ENCODE assay signal across 24 cellular contexts in the genomic region with DNA sequence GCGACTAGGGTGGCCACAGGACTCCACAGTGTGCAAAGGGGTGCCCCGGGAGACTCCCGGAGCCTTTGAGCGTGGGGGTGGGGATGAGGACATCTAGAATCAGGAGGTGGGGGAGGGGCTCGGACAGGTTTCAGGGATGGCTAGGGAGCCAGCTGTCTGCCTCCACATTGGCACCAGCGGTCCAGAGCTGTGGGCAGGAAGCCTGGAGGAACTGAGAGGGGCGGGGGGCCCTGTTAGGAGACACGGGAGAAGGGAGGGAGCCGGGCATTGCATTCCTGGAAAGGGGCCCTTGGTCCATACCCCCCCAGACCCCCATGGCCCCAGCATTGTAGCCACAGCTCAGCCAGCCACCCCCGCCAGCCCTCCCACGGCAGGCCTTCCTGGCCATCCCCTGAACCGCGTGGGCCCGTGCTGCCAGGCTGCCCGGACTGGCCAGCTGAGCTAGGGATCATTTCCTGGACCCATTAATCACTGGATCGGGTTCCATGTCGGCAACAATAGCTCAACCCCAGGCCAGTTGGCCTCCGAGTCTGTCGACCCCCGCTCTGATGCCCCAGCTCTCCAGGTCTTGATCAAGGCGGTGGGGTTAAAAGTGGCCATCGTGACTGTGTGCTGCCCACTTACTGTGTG. TPM values are rescaled to one million over a fixed set of nuclear protein-coding genes. Genes with fewer than 3 reads are reported as not detected.
DNase-seq lines count a peak whose midpoint lies in the region; ATAC-seq, FAIRE-seq and TF ChIP-seq lines count a peak whose summit lies in the region.
"Had no signal": no experiment of that assay in that cellular context is flagged by ENCODE, and none has a peak within 500 bp of the region (broad histone marks: within the 10 kb centered on the region; RNA-seq: fewer than 3 reads in every experiment).

No MANE protein-coding gene starts in this region.

- H3K9ac ChIP-seq in H1 (replicated peaks in 1 of 4; ENCODE audit: extremely low read depth in 1 of 4, low read depth in 3 of 4, low read length in 3 of 4) = no peak overlapping the region
- H3K9ac ChIP-seq: KMS-11 had no signal

- DNase-seq in Right ventricle myocardium inferior (ENCODE audit: missing footprints) (no peak), heart right ventricle (no peak), H1 (ENCODE audit: low read depth in 1 of 2, low spot score in 2 of 2) (no peak), omental fat pad (ENCODE audit: low spot score) (no peak), uterus (peak in 1 of 2 donors; percentile 63)
- DNase-seq in activated CD8-positive, alpha-beta memory T cell treated with anti-CD3 and anti-CD28 coated beads, Interleukin-2, amount 10 ng/mL, durations not matched to agents 7 days and 5 days = no peak
- DNase-seq: 8988T; Caco-2; CD4-positive, alpha-beta T cell; EL; H7; HFFc6; NCI-H1436; NCI-H1930; NCI-H226; NCI-H524; NCI-H82; PC-3; RPMI8226 had no signal

- H3K4me1 Mint-ChIP-seq in activated CD8-positive, alpha-beta memory T cell treated with anti-CD3 and anti-CD28 coated beads, Interleukin-2, amount 10 ng/mL, durations not matched to agents 7 days and 5 days = no peaks in the 10 kb centered on the region

- no peaks in the 10 kb centered on the region for H3K9me3 ChIP-seq in heart right ventricle
- peaks cover 0 to 2% of the 10 kb centered on the region in 2 experiments; a peak in 1 of 4 replicates for H3K9me3 ChIP-seq in H1 (ENCODE audit: insufficient read depth in 2 of 2, low read depth in 1 of 2, low read length in 1 of 2)
- H3K9me3 ChIP-seq in uterus = no peaks in the 10 kb centered on the region
- H3K9me3 ChIP-seq: Caco-2 had no signal

- H2AFZ ChIP-seq in H1 (ENCODE audit: low read length) = 0 out of 2 replicates have a peak overlapping the region, but pooled peaks have one; percentile 65

- intact Hi-C loops in Right ventricle myocardium inferior (cut with DNase I) = no loop called here
- intact Hi-C loops in heart right ventricle (cut with DNase I) = no loop called here
- intact Hi-C loops in uterus (cut with DNase I; ENCODE audit: low total_unique reads) = no loop called here

- no peak for TF ChIP-seq EP300 in H1 (IDR thresholded peaks at IDR 0.05; ENCODE audit: borderline replicate concordance in 1 of 2, low read depth in 2 of 2, low read length in 2 of 2)

- 75 to 83% methylated on average over 22 of the region's 22 CpGs for WGBS in heart right ventricle, 2 donors
- WGBS in H1 (ENCODE audit: extremely low coverage in 1 of 2, insufficient coverage in 1 of 2, insufficient read length in 1 of 2, insufficient replicate concordance in 2 of 2, low coverage in 1 of 2, low lambda C conversion rate in 2 of 2, missing lambda C conversion rate in 1 of 2), 2 experiments = 87% methylated on average over 17 of the region's 22 CpGs; no CpG with 5 or more reads in 1 of the 2 experiments

- H2AK5ac ChIP-seq in H1 (ENCODE audit: low read depth, low read length) = no peak overlapping the region

- H2BK12ac ChIP-seq in H1 (ENCODE audit: low read depth, low read length) = no peak overlapping the region

- no peak overlapping the region for H2BK15ac ChIP-seq in H1 (ENCODE audit: low read length)

- no peaks in the 10 kb centered on the region for H3K79me2 ChIP-seq in H1 (ENCODE audit: control insufficient read depth in 1 of 2, insufficient read depth in 2 of 2, low read length in 2 of 2)

- FAIRE-seq in H1 (lab: Jason Lieb, UNC) = no peak
- FAIRE-seq: GM12892 had no signal

- no peak overlapping the region for H3K18ac ChIP-seq in H1 (ENCODE audit: extremely low read depth, low read length)

- H4K91ac ChIP-seq in H1 (replicated peaks; ENCODE audit: insufficient read length, low read length) = no peak overlapping the region

- H3K23me2 ChIP-seq in H1 (ENCODE audit: low read depth, low read length) = 0 out of 2 replicates have a peak, but pooled peaks cover 2% of the 10 kb centered on the region

- no peaks in the 10 kb centered on the region for H3K36me3 Mint-ChIP-seq in activated CD8-positive, alpha-beta memory T cell treated with anti-CD3 and anti-CD28 coated beads, Interleukin-2, amount 10 ng/mL, durations not matched to agents 7 days and 5 days

- peak overlapping the region; percentile 60; the same call in 1 of the 2 replicates for H4K8ac ChIP-seq in H1 (ENCODE audit: extremely low read depth, insufficient read depth, low read length)

- ATAC-seq in Right ventricle myocardium inferior (peak; percentile 21), heart right ventricle (no peak), omental fat pad (ENCODE audit: low FRiP score) (peak; percentile 34), HG03097 (IDR thresholded peaks at IDR 0.05; ENCODE audit: low FRiP score, unreplicated experiment) (no peak), HG03378 (IDR thresholded peaks at IDR 0.05; ENCODE audit: unreplicated experiment) (no peak)
- no peak for ATAC-seq in activated CD8-positive, alpha-beta memory T cell treated with anti-CD3 and anti-CD28 coated beads, Interleukin-2, amount 10 ng/mL, durations not matched to agents 7 days and 5 days
- ATAC-seq: PC-3 had no signal

- no peak overlapping the region for H3K4me3 ChIP-seq in heart right ventricle
- no peak overlapping the region for H3K4me3 ChIP-seq in H1 (ENCODE audit: extremely low read depth in 1 of 4, insufficient read depth in 2 of 4, low read depth in 3 of 4, low read length in 4 of 4)
- no peak overlapping the region for H3K4me3 ChIP-seq in uterus

- TF ChIP-seq CTCF in heart right ventricle (IDR thresholded peaks at IDR 0.05) (no peak), H1 (IDR thresholded peaks at IDR 0.05; ENCODE audit: control extremely low read depth in 1 of 3, insufficient read depth in 1 of 3, low read depth in 1 of 3, low read length in 3 of 3) (no peak), omental fat pad (IDR thresholded peaks at IDR 0.05) (no peak), uterus (IDR thresholded peaks at IDR 0.05) (no peak)

- H3K27me3 ChIP-seq in heart right ventricle (peaks cover 0 to 11% (median under 1%) of the 10 kb centered on the region in 7 donors), H1 (replicated peaks in 1 of 4; ENCODE audit: control insufficient read depth in 3 of 4, extremely low read depth in 1 of 4, insufficient read depth in 3 of 4, low read length in 3 of 4) (no peaks in the 10 kb centered on the region), uterus (no peaks in the 10 kb centered on the region)

- POLR2A ChIA-PET in H1 (lab: Charles Lee; ENCODE audit: partially characterized antibody) = no interaction called here

- TF ChIP-seq RAD21 in H1 (IDR thresholded peaks at IDR 0.05 in 1 of 2, conservative IDR thresholded peaks at IDR 0.05 in 1 of 2; ENCODE audit: low read depth in 2 of 2, low read length in 2 of 2) = no peak

- H3K36me3 ChIP-seq in heart right ventricle (no peaks in the 10 kb centered on the region), H1 (ENCODE audit: control insufficient read depth in 2 of 4, insufficient read depth in 4 of 4, low read length in 3 of 4) (no peaks in the 10 kb centered on the region), uterus (no peaks in the 10 kb centered on the region)

- no peaks in the 10 kb centered on the region for H3K4me1 ChIP-seq in heart right ventricle
- H3K4me1 ChIP-seq in H1 (replicated peaks in 1 of 4; ENCODE audit: control insufficient read depth in 3 of 4, insufficient read depth in 4 of 4, low read length in 3 of 4) = peaks cover 0 to 11% (median 0%) of the 10 kb centered on the region in 4 experiments; a peak in 2 of 7 replicates
- no peaks in the 10 kb centered on the region for H3K4me1 ChIP-seq in uterus
- H3K4me1 ChIP-seq: Caco-2 had no signal

- H3K27ac ChIP-seq in heart right ventricle = no peak overlapping the region
- H3K27ac ChIP-seq in H1 (ENCODE audit: low read depth, low read length) = no peak overlapping the region
- H3K27ac ChIP-seq in uterus = peak overlapping the region; percentile 56 to 59
- H3K27ac ChIP-seq: KMS-11 had no signal

- no peak overlapping the region for H3K4ac ChIP-seq in H1 (replicated peaks; ENCODE audit: insufficient read length, low read depth, low read length)

- no peak overlapping the region for H4K5ac ChIP-seq in H1 (ENCODE audit: insufficient read length, low read depth, low read length)

- no peak overlapping the region for H3K14ac ChIP-seq in H1 (ENCODE audit: insufficient read length)

- no peaks in the 10 kb centered on the region for H4K20me1 ChIP-seq in H1 (replicated peaks in 1 of 2; ENCODE audit: control insufficient read depth in 1 of 2, insufficient read depth in 2 of 2, low read length in 2 of 2)

- no peak overlapping the region for H2BK5ac ChIP-seq in H1 (ENCODE audit: low read depth, low read length)

- no peak overlapping the region for H3K4me3 Mint-ChIP-seq in activated CD8-positive, alpha-beta memory T cell treated with anti-CD3 and anti-CD28 coated beads, Interleukin-2, amount 10 ng/mL, durations not matched to agents 7 days and 5 days
- H3K4me3 Mint-ChIP-seq: CD4-positive, alpha-beta T cell; HFFc6 had no signal

- H3K27me3 Mint-ChIP-seq in activated CD8-positive, alpha-beta memory T cell treated with anti-CD3 and anti-CD28 coated beads, Interleukin-2, amount 10 ng/mL, durations not matched to agents 7 days and 5 days = no peaks in the 10 kb centered on the region

- no peak overlapping the region for H3K56ac ChIP-seq in H1 (replicated peaks; ENCODE audit: insufficient read length, low read depth, low read length)

- H3K23ac ChIP-seq in H1 (ENCODE audit: insufficient read length) = no peak overlapping the region

- H3K79me1 ChIP-seq in H1 (ENCODE audit: low read depth, low read length) = no peaks in the 10 kb centered on the region; the same call in 1 of the 2 replicates

- CTCF ChIA-PET in H1 (lab: Charles Lee; ENCODE audit: partially characterized antibody) = interaction anchor here (0.7 to 1.4 kb wide), 8 partner anchors 11 to 615 kb away, joined by 3 to 4 read pairs (median 3); no protein-coding TSS in a partner anchor
- CTCF ChIA-PET in activated CD8-positive, alpha-beta memory T cell treated with anti-CD3 and anti-CD28 coated beads, Interleukin-2, amount 10 ng/mL, durations not matched to agents 7 days and 5 days (lab: Charles Lee) = no interaction called here

- H3K9me3 Mint-ChIP-seq in activated CD8-positive, alpha-beta memory T cell treated with anti-CD3 and anti-CD28 coated beads, Interleukin-2, amount 10 ng/mL, durations not matched to agents 7 days and 5 days (ENCODE audit: low read depth) = no peaks in the 10 kb centered on the region
- H3K9me3 Mint-ChIP-seq: CD4-positive, alpha-beta T cell had no signal

- no peak overlapping the region for H3K4me2 ChIP-seq in H1 (ENCODE audit: insufficient read depth in 1 of 2, low read depth in 2 of 2, low read length in 2 of 2)
- H3K4me2 ChIP-seq: KMS-11 had no signal

- H2BK120ac ChIP-seq in H1 (replicated peaks; ENCODE audit: low read depth, low read length) = no peak overlapping the region

- H2BK20ac ChIP-seq in H1 (ENCODE audit: low read length) = no peak overlapping the region

- H3K27ac Mint-ChIP-seq in activated CD8-positive, alpha-beta memory T cell treated with anti-CD3 and anti-CD28 coated beads, Interleukin-2, amount 10 ng/mL, durations not matched to agents 7 days and 5 days = no peak overlapping the region
- H3K27ac Mint-ChIP-seq: CD4-positive, alpha-beta T cell; HFFc6 had no signal

- no peak for TF ChIP-seq POLR2A in H1 (IDR thresholded peaks at IDR 0.05; ENCODE audit: control extremely low read depth in 1 of 2, low read depth in 2 of 2, low read length in 2 of 2)
- no peak for TF ChIP-seq POLR2A in uterus (IDR thresholded peaks at IDR 0.05)

RNA-seq across cellular contexts. Expression of gene DIO3, which starts 39.9 kb away (rescaled TPM):
- total RNA-seq in Right ventricle myocardium inferior (0.24 TPM), heart right ventricle (under 1 TPM in 2 of 10 donors, not detected in 8; 0.21 to 0.33 TPM), omental fat pad (10 to 100 TPM in 1 of 4 donors, 1 to 10 TPM in 3; 4.3 to 14.2 (median 5.1) TPM), uterus (1 to 10 TPM in 3 of 4 donors, under 1 TPM in 1; 0.26 to 9.0 (median 5.5) TPM)
- polyA plus RNA-seq in heart right ventricle (under 1 TPM; 0.15 to 0.28 TPM), H1 (2011; rRNA removed) (0.17 and 0.33 TPM in 2 replicates)
- 0.19 TPM in 2 replicates for total RNA-seq in H1 (2021; fragmentation: NEBNext Ultra II Directional; extraction: Animal tissue kit (Norgen Biotek cat#: 25700))
- polyA plus RNA-seq in H1 (2011; cell fraction: cytosol; rRNA removed) = 0.41 TPM
- 0.80 TPM for polyA plus RNA-seq in H1 (2011; cell fraction: nucleus; rRNA removed)
- 0.13 to 0.27 TPM (median 0.20 TPM) in 4 replicates for polyA plus RNA-seq in H1 (2012, experiment 1 of 2)
- polyA plus RNA-seq in H1 (2012, experiment 2 of 2) = 0.29 TPM
- 0.06 TPM for polyA plus RNA-seq in H1 (2013, experiment 1 of 2)
- polyA plus RNA-seq in H1 (2013, experiment 2 of 2) = 0.26 TPM
- polyA minus RNA-seq in H1 (2011; rRNA and poly(A)+ RNA removed) = 0.46 and 1.3 TPM in 2 replicates
- polyA minus RNA-seq in H1 (2011; cell fraction: cytosol; rRNA and poly(A)+ RNA removed) = not detected
- polyA minus RNA-seq in H1 (2011; cell fraction: nucleus; rRNA and poly(A)+ RNA removed) = 7.1 TPM
- not detected for total RNA-seq in activated CD8-positive, alpha-beta memory T cell treated with anti-CD3 and anti-CD28 coated beads, Interleukin-2, amount 10 ng/mL, durations not matched to agents 7 days and 5 days
- total RNA-seq: CD4-positive, alpha-beta T cell; HFFc6 had no signal
- polyA plus RNA-seq: AG04450 had no signal

Comparison
In these comparisons a context has a peak if more than half of its experiments do, and no peak if none do; other contexts are left out.
1. ATAC-seq: peak in Right ventricle myocardium inferior (single experiment) and omental fat pad (single experiment); none in heart right ventricle (0 of 8), HG03097 (single experiment), activated CD8-positive, alpha-beta memory T cell treated with anti-CD3 and anti-CD28 coated beads, Interleukin-2, amount 10 ng/mL, durations not matched to agents 7 days and 5 days (single experiment) and HG03378 (single experiment).
2. H3K27ac ChIP-seq: peak in uterus (2 of 2); none in heart right ventricle (0 of 10) and H1 (single experiment).